Comparison of ENCODE assay signal across 2 cellular contexts in the genomic region with DNA sequence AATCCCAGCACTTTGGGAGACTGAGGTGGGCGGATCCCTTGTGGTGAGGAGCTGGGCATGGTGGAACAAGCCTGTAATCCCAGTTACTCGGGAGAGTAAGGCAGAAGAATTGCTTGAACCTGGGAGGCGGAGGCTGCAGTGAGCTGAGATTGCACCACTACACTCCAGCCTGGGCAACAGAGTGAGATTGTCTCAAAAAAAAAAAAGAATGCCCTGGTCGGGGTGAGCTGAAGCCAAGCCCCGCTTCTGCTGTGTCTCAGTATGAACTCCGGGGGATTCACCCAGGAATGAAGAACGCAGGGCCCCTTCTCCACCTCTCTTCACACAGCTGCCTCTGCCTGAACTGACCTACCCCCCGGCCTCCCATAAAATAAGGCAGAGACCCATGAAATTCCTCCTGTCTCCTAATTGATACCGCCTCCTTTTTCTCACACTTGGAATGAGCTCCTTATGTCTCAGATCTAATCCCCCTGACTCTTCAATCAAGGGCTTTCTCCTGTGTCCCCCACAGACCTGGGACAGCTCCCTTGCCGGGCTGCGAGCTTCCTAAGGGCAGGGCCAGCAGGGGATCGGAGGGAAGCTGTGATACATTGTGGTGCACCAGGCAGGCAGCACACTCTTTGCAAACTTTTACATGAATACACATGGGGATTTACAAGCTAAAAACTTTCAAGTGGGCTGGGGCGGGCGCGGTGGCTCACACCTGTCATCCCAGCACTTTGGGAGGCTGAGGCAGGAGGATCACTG.
TF ChIP-seq lines count a peak whose summit lies in the region.

No MANE protein-coding gene starts in this region.

TF ChIP-seq in SK-N-SH, 30 proteins besides CTCF, POLR2A, EP300 and RAD21 (continued from another document):
- TF ChIP-seq, protein P1, sequence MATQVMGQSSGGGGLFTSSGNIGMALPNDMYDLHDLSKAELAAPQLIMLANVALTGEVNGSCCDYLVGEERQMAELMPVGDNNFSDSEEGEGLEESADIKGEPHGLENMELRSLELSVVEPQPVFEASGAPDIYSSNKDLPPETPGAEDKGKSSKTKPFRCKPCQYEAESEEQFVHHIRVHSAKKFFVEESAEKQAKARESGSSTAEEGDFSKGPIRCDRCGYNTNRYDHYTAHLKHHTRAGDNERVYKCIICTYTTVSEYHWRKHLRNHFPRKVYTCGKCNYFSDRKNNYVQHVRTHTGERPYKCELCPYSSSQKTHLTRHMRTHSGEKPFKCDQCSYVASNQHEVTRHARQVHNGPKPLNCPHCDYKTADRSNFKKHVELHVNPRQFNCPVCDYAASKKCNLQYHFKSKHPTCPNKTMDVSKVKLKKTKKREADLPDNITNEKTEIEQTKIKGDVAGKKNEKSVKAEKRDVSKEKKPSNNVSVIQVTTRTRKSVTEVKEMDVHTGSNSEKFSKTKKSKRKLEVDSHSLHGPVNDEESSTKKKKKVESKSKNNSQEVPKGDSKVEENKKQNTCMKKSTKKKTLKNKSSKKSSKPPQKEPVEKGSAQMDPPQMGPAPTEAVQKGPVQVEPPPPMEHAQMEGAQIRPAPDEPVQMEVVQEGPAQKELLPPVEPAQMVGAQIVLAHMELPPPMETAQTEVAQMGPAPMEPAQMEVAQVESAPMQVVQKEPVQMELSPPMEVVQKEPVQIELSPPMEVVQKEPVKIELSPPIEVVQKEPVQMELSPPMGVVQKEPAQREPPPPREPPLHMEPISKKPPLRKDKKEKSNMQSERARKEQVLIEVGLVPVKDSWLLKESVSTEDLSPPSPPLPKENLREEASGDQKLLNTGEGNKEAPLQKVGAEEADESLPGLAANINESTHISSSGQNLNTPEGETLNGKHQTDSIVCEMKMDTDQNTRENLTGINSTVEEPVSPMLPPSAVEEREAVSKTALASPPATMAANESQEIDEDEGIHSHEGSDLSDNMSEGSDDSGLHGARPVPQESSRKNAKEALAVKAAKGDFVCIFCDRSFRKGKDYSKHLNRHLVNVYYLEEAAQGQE (IDR thresholded peaks at IDR 0.05; ENCODE audit: low read depth, low read length) = peak; percentile 83

TF ChIP-seq in SK-N-SH treated with all-trans-retinoic acid at 6 μM for 48 hours, 23 proteins besides CTCF, POLR2A, EP300 and RAD21 (continued from another document):
- TF ChIP-seq, protein P2, sequence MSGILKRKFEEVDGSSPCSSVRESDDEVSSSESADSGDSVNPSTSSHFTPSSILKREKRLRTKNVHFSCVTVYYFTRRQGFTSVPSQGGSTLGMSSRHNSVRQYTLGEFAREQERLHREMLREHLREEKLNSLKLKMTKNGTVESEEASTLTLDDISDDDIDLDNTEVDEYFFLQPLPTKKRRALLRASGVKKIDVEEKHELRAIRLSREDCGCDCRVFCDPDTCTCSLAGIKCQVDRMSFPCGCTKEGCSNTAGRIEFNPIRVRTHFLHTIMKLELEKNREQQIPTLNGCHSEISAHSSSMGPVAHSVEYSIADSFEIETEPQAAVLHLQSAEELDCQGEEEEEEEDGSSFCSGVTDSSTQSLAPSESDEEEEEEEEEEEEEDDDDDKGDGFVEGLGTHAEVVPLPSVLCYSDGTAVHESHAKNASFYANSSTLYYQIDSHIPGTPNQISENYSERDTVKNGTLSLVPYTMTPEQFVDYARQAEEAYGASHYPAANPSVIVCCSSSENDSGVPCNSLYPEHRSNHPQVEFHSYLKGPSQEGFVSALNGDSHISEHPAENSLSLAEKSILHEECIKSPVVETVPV (CRISPR knock-in tag; IDR thresholded peaks at IDR 0.05) = no peak
